ENCODE assay signal across 7 cellular contexts in genomic region chr11:121451178-121451981, GRCh38. TPM values are rescaled to one million over a fixed set of nuclear protein-coding genes. Genes with fewer than 3 reads are reported as not detected.
DNase-seq lines count a peak whose midpoint lies in the region; ATAC-seq, FAIRE-seq and TF ChIP-seq lines count a peak whose summit lies in the region.

No MANE protein-coding gene starts in this region.

- peaks cover 40% of the 10 kb centered on the region for H3K27me3 ChIP-seq in brain microvascular endothelial cell (replicated peaks)

- WGBS in mesodermal cell (ENCODE audit: insufficient coverage in 2 of 2), 2 experiments, result 34 to 73% methylated on average over 11 to 19 of the region's 22 CpGs

- H3K4me3 ChIP-seq in brain microvascular endothelial cell (ENCODE audit: low read depth, low read length), result peak overlapping the region; percentile 47
- peak overlapping the region; percentile 78 for H3K4me3 ChIP-seq in mesodermal cell (ENCODE audit: extremely low read depth, insufficient read depth, low read length, poor library complexity, severe bottlenecking)

- H3K27ac ChIP-seq in brain microvascular endothelial cell (no peak overlapping the region), mesodermal cell (ENCODE audit: low read depth, low read length, severe bottlenecking) (no peak overlapping the region)

- peaks cover 22% of the 10 kb centered on the region for H3K4me1 ChIP-seq in mesodermal cell (ENCODE audit: control insufficient read depth, insufficient read depth, low read length, poor library complexity, severe bottlenecking)

- H3K36me3 ChIP-seq in brain microvascular endothelial cell (replicated peaks), result no peaks in the 10 kb centered on the region
- H3K36me3 ChIP-seq in mesodermal cell (ENCODE audit: control insufficient read depth, insufficient read depth, low read length), result no peaks in the 10 kb centered on the region

- no peak for TF ChIP-seq CTCF in brain microvascular endothelial cell (IDR thresholded peaks at IDR 0.05; ENCODE audit: low read depth, low read length, missing control alignments)

- no peaks in the 10 kb centered on the region for H3K9me3 ChIP-seq in mesodermal cell (ENCODE audit: control insufficient read depth, low read length)

- no peak for FAIRE-seq in frontal cortex (lab: Jason Lieb, UNC)

- DNase-seq in NAMALWA (ENCODE audit: low spot score), result peak; percentile 45
- no peak for DNase-seq in brain microvascular endothelial cell
- peak; percentile 57 for DNase-seq in ureter (ENCODE audit: low spot score)
- no peak for DNase-seq in frontal cortex (ENCODE audit: low spot score in 2 of 2)

- peak; percentile 2 for ATAC-seq in GM21381 (IDR thresholded peaks at IDR 0.05; ENCODE audit: unreplicated experiment)
- ATAC-seq in HG03469 (IDR thresholded peaks at IDR 0.05; ENCODE audit: unreplicated experiment), result no peak

- in situ Hi-C loops in brain microvascular endothelial cell (cut with HindIII; ENCODE audit: low pct_ligation_motif_present, low sequenced_read_pairs), result no loop called here

RNA-seq across cellular contexts. Expression of gene SORL1, which starts 0.7 kb away (rescaled TPM):
- polyA plus RNA-seq in mesodermal cell (2013, experiment 1 of 2), result 15.3 TPM
- 15.5 TPM for polyA plus RNA-seq in mesodermal cell (2013, experiment 2 of 2)
- total RNA-seq in ureter (134 TPM), frontal cortex (42.8 TPM)

Comparison
In these comparisons a context has a peak if more than half of its experiments do, and no peak if none do; other contexts are left out.
1. DNase-seq: peak in NAMALWA (single experiment) and ureter (single experiment); none in brain microvascular endothelial cell (single experiment) and frontal cortex (0 of 2).